7 cellular contexts compared by ENCODE assay signal in genomic region chr15:58987036-58987435, GRCh38. TPM values are rescaled to one million over a fixed set of nuclear protein-coding genes. Genes with fewer than 3 reads are reported as not detected.
DNase-seq lines count a peak whose midpoint lies in the region; ATAC-seq and TF ChIP-seq lines count a peak whose summit lies in the region.

No MANE protein-coding gene starts in this region.

- no peaks in the 10 kb centered on the region for H3K27me3 ChIP-seq in neural cell (ENCODE audit: insufficient read depth, low read depth, low read length)

- peak overlapping the region; percentile 76 for H3K4me3 ChIP-seq in neural cell (ENCODE audit: low read length)

- peak; percentile 36 for DNase-seq in NCI-H526 treated with DMSO at 0.1 percent for 48 hours (lab: John Stamatoyannopoulos, UW)
- DNase-seq in dermis blood vessel endothelial cell, result peak; percentile 24
- no peak for DNase-seq in DMS79 (lab: John Stamatoyannopoulos, UW)
- no peak for DNase-seq in KG1 (lab: John Stamatoyannopoulos, UW)

- TF ChIP-seq EP300 in neural cell (conservative IDR thresholded peaks at IDR 0.05; ENCODE audit: poor library complexity, severe bottlenecking), result no peak

- no peaks in the 10 kb centered on the region for H4K20me1 ChIP-seq in neural cell (ENCODE audit: insufficient read depth)

- H2AFZ ChIP-seq in neural cell (ENCODE audit: low read depth, low read length), result peak overlapping the region; percentile 100

- no peaks in the 10 kb centered on the region for H3K9me2 ChIP-seq in neural cell (ENCODE audit: insufficient read depth, low read length)

- H3K9ac ChIP-seq in neural cell (ENCODE audit: low read length), result peak overlapping the region; percentile 97

- ATAC-seq in GM19467 (IDR thresholded peaks at IDR 0.05; ENCODE audit: unreplicated experiment) (peak; percentile 7), GM19035 (IDR thresholded peaks at IDR 0.05; ENCODE audit: unreplicated experiment) (no peak)

- no peak for TF ChIP-seq RAD21 in neural cell (conservative IDR thresholded peaks at IDR 0.05)

- H3K9me3 ChIP-seq in neural cell (ENCODE audit: low read length), result no peaks in the 10 kb centered on the region

- peak overlapping the region; percentile 11 for H3K4me2 ChIP-seq in neural cell (ENCODE audit: low read length)

- H3K79me2 ChIP-seq in neural cell (replicated peaks; ENCODE audit: insufficient read depth, low read length), result peaks cover 39% of the 10 kb centered on the region

- H3F3A ChIP-seq in neural cell (ENCODE audit: insufficient read depth, low read length, poor library complexity, severe bottlenecking), result no peaks in the 10 kb centered on the region

- TF ChIP-seq CTCF in neural cell (IDR thresholded peaks at IDR 0.05; ENCODE audit: poor library complexity, severe bottlenecking), result no peak

- peak overlapping the region; percentile 97 for H3K27ac ChIP-seq in neural cell (ENCODE audit: low read length)

- peaks cover 7% of the 10 kb centered on the region for H3K36me3 ChIP-seq in neural cell (ENCODE audit: insufficient read depth, low read length)

TF ChIP-seq in neural cell, 6 proteins besides CTCF, POLR2A, EP300 and RAD21:
- TF ChIP-seq REST (IDR thresholded peaks at IDR 0.05; ENCODE audit: borderline replicate concordance), result no peak
- no peak for TF ChIP-seq POLR2AphosphoS5 (IDR thresholded peaks at IDR 0.05)
- TF ChIP-seq MXI1 (conservative IDR thresholded peaks at IDR 0.05; ENCODE audit: poor library complexity, severe bottlenecking), result no peak
TF ChIP-seq in neural cell: peak in this region for 0.

RNA-seq across cellular contexts. Expression of gene RNF111, which starts 0.4 kb away (rescaled TPM):
- total RNA-seq in dermis blood vessel endothelial cell, result 16.2 and 22.2 TPM in 2 replicates
- 20.8 and 25.8 TPM in 2 replicates for polyA plus RNA-seq in neural cell
- polyA minus RNA-seq in neural cell, result 52.1 and 67.0 TPM in 2 replicates

RNA-seq across cellular contexts. Expression of gene SLTM, which starts 53.6 kb away (rescaled TPM):
- 81.7 and 84.6 TPM in 2 replicates for total RNA-seq in dermis blood vessel endothelial cell
- 100 and 124 TPM in 2 replicates for polyA plus RNA-seq in neural cell
- 121 and 154 TPM in 2 replicates for polyA minus RNA-seq in neural cell

Comparison
In these comparisons a context has a peak if more than half of its experiments do, and no peak if none do; other contexts are left out.
1. DNase-seq: peak in NCI-H526 treated with DMSO at 0.1 percent for 48 hours (single experiment) and dermis blood vessel endothelial cell (single experiment); none in DMS79 (single experiment) and KG1 (single experiment).